8 cellular contexts compared by ENCODE assay signal in the genomic region with DNA sequence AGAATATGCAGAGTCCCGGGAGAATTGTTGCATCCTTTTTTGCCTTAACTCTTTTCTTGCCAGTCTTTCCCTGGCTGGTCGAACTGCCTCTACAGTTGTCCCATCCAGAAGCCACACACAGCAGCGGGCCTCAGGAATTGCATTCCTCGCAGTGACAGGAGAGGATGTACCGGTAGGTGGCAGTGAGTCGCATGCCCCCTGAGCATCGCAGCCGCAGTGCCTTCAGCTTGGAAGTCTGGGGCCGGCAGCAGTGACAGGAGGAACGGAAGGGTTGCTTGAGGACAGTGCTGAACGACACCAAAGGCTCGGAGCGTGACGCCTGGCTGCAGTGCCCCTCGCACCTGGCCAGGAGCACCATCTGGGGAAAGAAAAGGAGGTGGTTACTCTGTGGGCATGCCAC. TPM values are rescaled to one million over a fixed set of nuclear protein-coding genes. Genes with fewer than 3 reads are reported as not detected.
DNase-seq lines count a peak whose midpoint lies in the region; ATAC-seq and TF ChIP-seq lines count a peak whose summit lies in the region.

No MANE protein-coding gene starts in this region.

- peak in 4 of 5 donors; percentile 15 to 19 (median 18) for DNase-seq in CD4-positive, alpha-beta memory T cell
- peak; percentile 27 for DNase-seq in HuH-7.5 (ENCODE audit: low spot score)
- DNase-seq in activated T-cell treated with anti-CD3 and anti-CD28 coated beads for 48 hours (ENCODE audit: low read depth) = peak; percentile 9
- DNase-seq in glutamatergic neuron = peak; percentile 61
- no peak for DNase-seq in retinal pigment epithelial cell (ENCODE audit: low read depth)
- no peak for DNase-seq in NCI-H2107 treated with DMSO at 0.1 percent for 48 hours (lab: John Stamatoyannopoulos, UW; ENCODE audit: unreplicated experiment)
- DNase-seq in HCEC 1CT = no peak

- peak overlapping the region in 6 of 8 donors; percentile 39 to 66 (median 60) for H3K4me3 Mint-ChIP-seq in CD4-positive, alpha-beta memory T cell
- H3K4me3 Mint-ChIP-seq in glutamatergic neuron (ENCODE audit: unreplicated experiment) = no peak overlapping the region

- peaks cover 0 to 3% of the 10 kb centered on the region in 2 donors for H3K27me3 Mint-ChIP-seq in CD4-positive, alpha-beta memory T cell
- no peaks in the 10 kb centered on the region for H3K27me3 Mint-ChIP-seq in glutamatergic neuron (ENCODE audit: unreplicated experiment)

- H3K27ac ChIP-seq in CD4-positive, alpha-beta memory T cell (ENCODE audit: low read depth, low read length) = no peak overlapping the region

- no peak overlapping the region for H3K27ac Mint-ChIP-seq in CD4-positive, alpha-beta memory T cell
- H3K27ac Mint-ChIP-seq in glutamatergic neuron (ENCODE audit: unreplicated experiment) = no peak overlapping the region

- peaks cover 4 to 6% (median 5%) of the 10 kb centered on the region in 4 donors for H3K4me1 Mint-ChIP-seq in CD4-positive, alpha-beta memory T cell
- no peaks in the 10 kb centered on the region for H3K4me1 Mint-ChIP-seq in glutamatergic neuron (ENCODE audit: low read depth, unreplicated experiment)

- TF ChIP-seq CTCF in glutamatergic neuron (IDR thresholded peaks at IDR 0.05; ENCODE audit: partially characterized antibody, unreplicated experiment) (peak; percentile 36), retinal pigment epithelial cell (conservative IDR thresholded peaks at IDR 0.05; ENCODE audit: low read depth, low read length) (peak; percentile 53)

- CTCF ChIA-PET in CD4-positive, alpha-beta memory T cell (lab: Charles Lee; ENCODE audit: partially characterized antibody) = interaction anchor here (1.2 to 1.6 kb wide), 7 partner anchors 8 to 353 kb away, joined by 3 to 9 read pairs (median 5); no protein-coding TSS in a partner anchor

- H3K4me3 ChIP-seq in CD4-positive, alpha-beta memory T cell (ENCODE audit: low read length in 2 of 2) = no peak overlapping the region
- H3K4me3 ChIP-seq in retinal pigment epithelial cell (ENCODE audit: low read length) = no peak overlapping the region

- no peaks in the 10 kb centered on the region for H3K9me3 Mint-ChIP-seq in CD4-positive, alpha-beta memory T cell
- no peaks in the 10 kb centered on the region for H3K9me3 Mint-ChIP-seq in glutamatergic neuron (ENCODE audit: unreplicated experiment)

- H3K27me3 ChIP-seq in CD4-positive, alpha-beta memory T cell (ENCODE audit: insufficient read depth, low read length) = no peaks in the 10 kb centered on the region

- intact Hi-C loops in CD4-positive, alpha-beta memory T cell (cut with micrococcal nuclease) = no loop called here

- ATAC-seq in GM18517 (IDR thresholded peaks at IDR 0.05; ENCODE audit: unreplicated experiment) = no peak

- H3K9me3 ChIP-seq in CD4-positive, alpha-beta memory T cell (ENCODE audit: control insufficient read depth in 1 of 2, low read length in 2 of 2) = no peaks in the 10 kb centered on the region

- no peaks in the 10 kb centered on the region for H3K4me1 ChIP-seq in CD4-positive, alpha-beta memory T cell (ENCODE audit: insufficient read depth, low read length)

- POLR2A ChIA-PET in CD4-positive, alpha-beta memory T cell (lab: Charles Lee; ENCODE audit: partially characterized antibody) = no interaction called here

- no peaks in the 10 kb centered on the region for H3K36me3 ChIP-seq in CD4-positive, alpha-beta memory T cell (ENCODE audit: insufficient read depth, low read length)

- H3K36me3 Mint-ChIP-seq in CD4-positive, alpha-beta memory T cell = no peaks in the 10 kb centered on the region
- no peaks in the 10 kb centered on the region for H3K36me3 Mint-ChIP-seq in glutamatergic neuron (ENCODE audit: unreplicated experiment)

RNA-seq across cellular contexts. Expression of a gene that starts 23.5 kb away (rescaled TPM):
- not detected for total RNA-seq in CD4-positive, alpha-beta memory T cell
- not detected for polyA plus RNA-seq in CD4-positive, alpha-beta memory T cell
- not detected for total RNA-seq in glutamatergic neuron (ENCODE audit: unreplicated experiment)

Comparison
In these comparisons a context has a peak if more than half of its experiments do, and no peak if none do; other contexts are left out.
1. DNase-seq: peak in CD4-positive, alpha-beta memory T cell (4 of 5), HuH-7.5 (single experiment), activated T-cell treated with anti-CD3 and anti-CD28 coated beads for 48 hours (single experiment) and glutamatergic neuron (single experiment); none in retinal pigment epithelial cell (single experiment), NCI-H2107 treated with DMSO at 0.1 percent for 48 hours (single experiment) and HCEC 1CT (single experiment).